22 cellular contexts compared by ENCODE assay signal in genomic region chr22:33656808-33657628, GRCh38.
DNase-seq lines count a peak whose midpoint lies in the region; ATAC-seq and TF ChIP-seq lines count a peak whose summit lies in the region.
"Had no signal": no experiment of that assay in that cellular context is flagged by ENCODE, and none has a peak within 500 bp of the region (broad histone marks: within the 10 kb centered on the region; RNA-seq: fewer than 3 reads in every experiment).

No MANE protein-coding gene starts in this region.

- no peak overlapping the region for H3K27ac ChIP-seq in GM23338 (ENCODE audit: low read depth)
- H3K27ac ChIP-seq: pancreas had no signal

- H3K9me3 Mint-ChIP-seq in GM23338 (no peaks in the 10 kb centered on the region), progenitor cell of endocrine pancreas (ENCODE audit: low read depth) (no peaks in the 10 kb centered on the region)

- H3K4me3 Mint-ChIP-seq in GM23338 = no peak overlapping the region
- no peak overlapping the region for H3K4me3 Mint-ChIP-seq in progenitor cell of endocrine pancreas (ENCODE audit: low read depth)
- H3K4me3 Mint-ChIP-seq: activated CD4-positive, alpha-beta memory T cell treated with anti-CD3 and anti-CD28 coated beads for 36 hours; activated naive CD8-positive, alpha-beta T cell treated with anti-CD3 and anti-CD28 coated beads, Interleukin-2, amount 10 ng/mL, durations not matched to agents 7 days and 5 days; CD8-positive, alpha-beta memory T cell; naive B cell; stimulated activated effector memory CD8-positive, alpha-beta T cell treated with anti-CD3 and anti-CD28 coated beads, Interleukin-12 subunit alpha, Interleukin-12 subunit beta, amount 100 ng/mL, for 72 hours had no signal

- no peak overlapping the region for H3K4me3 ChIP-seq in GM23338
- H3K4me3 ChIP-seq: pancreas had no signal

- H3K27me3 Mint-ChIP-seq in GM23338 (ENCODE audit: insufficient read depth, low read depth, poor library complexity) (peaks cover 10% of the 10 kb centered on the region), progenitor cell of endocrine pancreas (no peaks in the 10 kb centered on the region)
- H3K27me3 Mint-ChIP-seq: activated CD4-positive, alpha-beta memory T cell treated with anti-CD3 and anti-CD28 coated beads for 36 hours; activated naive CD8-positive, alpha-beta T cell treated with anti-CD3 and anti-CD28 coated beads, Interleukin-2, amount 10 ng/mL, durations not matched to agents 7 days and 5 days; CD8-positive, alpha-beta memory T cell; naive B cell had no signal

- TF ChIP-seq CTCF in GM23338 (conservative IDR thresholded peaks at IDR 0.05; ENCODE audit: low read depth in 2 of 2) (no peak), progenitor cell of endocrine pancreas (IDR thresholded peaks at IDR 0.05; ENCODE audit: unreplicated experiment) (no peak)

- H3K36me3 Mint-ChIP-seq in GM23338 (ENCODE audit: low read depth) (peaks cover 40% of the 10 kb centered on the region), progenitor cell of endocrine pancreas (ENCODE audit: insufficient read depth) (peaks cover 27% of the 10 kb centered on the region)
- H3K36me3 Mint-ChIP-seq: activated CD4-positive, alpha-beta memory T cell treated with anti-CD3 and anti-CD28 coated beads for 36 hours; activated naive CD8-positive, alpha-beta T cell treated with anti-CD3 and anti-CD28 coated beads, Interleukin-2, amount 10 ng/mL, durations not matched to agents 7 days and 5 days; CD8-positive, alpha-beta memory T cell; stimulated activated effector memory CD8-positive, alpha-beta T cell treated with anti-CD3 and anti-CD28 coated beads, Interleukin-12 subunit alpha, Interleukin-12 subunit beta, amount 100 ng/mL, for 72 hours had no signal

- peak; percentile 40 for DNase-seq in Ammon's horn (ENCODE audit: low spot score)
- no peak for DNase-seq in GM23338 (ENCODE audit: low spot score)
- DNase-seq in left ventricle myocardium superior = no peak
- DNase-seq in progenitor cell of endocrine pancreas (ENCODE audit: low spot score, unreplicated experiment) = no peak
- DNase-seq in KG1 (lab: John Stamatoyannopoulos, UW) = no peak
- DNase-seq in NCI-H1092 (lab: John Stamatoyannopoulos, UW) = no peak
- DNase-seq in NCI-H82 treated with DMSO at 0.1 percent for 48 hours (lab: John Stamatoyannopoulos, UW; ENCODE audit: unreplicated experiment) = no peak
- DNase-seq: activated CD4-positive, alpha-beta memory T cell treated with anti-CD3 and anti-CD28 coated beads for 36 hours; activated CD4-positive, CD25-positive, alpha-beta regulatory T cell; activated effector memory CD4-positive, alpha-beta T cell treated with Interleukin-2 at 50 U/mL for 16 hours; activated naive CD8-positive, alpha-beta T cell treated with anti-CD3 and anti-CD28 coated beads, Interleukin-2, amount 10 ng/mL, durations not matched to agents 7 days and 5 days; AML-193; CD8-positive, alpha-beta memory T cell; cerebellar nuclear complex; foreskin melanocyte; islet precursor cell; naive B cell; NCI-H1417 treated with DMSO at 0.1 percent for 48 hours; NCI-H2171; pancreas; SW 1271 had no signal

- H2AFZ ChIP-seq in GM23338 = no peak overlapping the region

- H3K9me2 ChIP-seq in GM23338 (ENCODE audit: insufficient read depth) = peaks cover 7% of the 10 kb centered on the region; the same call in 1 of the 2 replicates

- peaks cover 85% of the 10 kb centered on the region for H3K79me2 ChIP-seq in GM23338 (replicated peaks; ENCODE audit: insufficient read depth)

- intact Hi-C loops in left ventricle myocardium superior (cut with micrococcal nuclease) = no loop called here

- H3K4me2 ChIP-seq in GM23338 = no peak overlapping the region

- ATAC-seq in GM23338 (no peak; the same call in 2 of the 3 replicates), left ventricle myocardium superior (peak; percentile 35)
- ATAC-seq: pancreas; stimulated activated effector memory CD8-positive, alpha-beta T cell treated with anti-CD3 and anti-CD28 coated beads, Interleukin-12 subunit alpha, Interleukin-12 subunit beta, amount 100 ng/mL, for 72 hours had no signal

- no peaks in the 10 kb centered on the region for H4K20me1 ChIP-seq in GM23338 (replicated peaks; ENCODE audit: insufficient read depth)

- no peaks in the 10 kb centered on the region for H3K36me3 ChIP-seq in GM23338 (ENCODE audit: insufficient read depth)
- H3K36me3 ChIP-seq: pancreas had no signal

- H3K27ac Mint-ChIP-seq in GM23338 = 0 out of 2 replicates have a peak overlapping the region, but pooled peaks have one; percentile 4
- peak overlapping the region; percentile 30 for H3K27ac Mint-ChIP-seq in progenitor cell of endocrine pancreas
- H3K27ac Mint-ChIP-seq: activated CD4-positive, alpha-beta memory T cell treated with anti-CD3 and anti-CD28 coated beads for 36 hours; activated naive CD8-positive, alpha-beta T cell treated with anti-CD3 and anti-CD28 coated beads, Interleukin-2, amount 10 ng/mL, durations not matched to agents 7 days and 5 days; CD8-positive, alpha-beta memory T cell; stimulated activated effector memory CD8-positive, alpha-beta T cell treated with anti-CD3 and anti-CD28 coated beads, Interleukin-12 subunit alpha, Interleukin-12 subunit beta, amount 100 ng/mL, for 72 hours had no signal

- H3F3A ChIP-seq in GM23338 (replicated peaks; ENCODE audit: low read depth) = no peaks in the 10 kb centered on the region

- peaks cover 16% of the 10 kb centered on the region for H3K4me1 ChIP-seq in GM23338 (ENCODE audit: insufficient read depth)
- H3K4me1 ChIP-seq: pancreas had no signal

- H3K27me3 ChIP-seq in GM23338 (ENCODE audit: insufficient read depth) = no peaks in the 10 kb centered on the region
- H3K27me3 ChIP-seq: pancreas had no signal

- H3K4me1 Mint-ChIP-seq in GM23338 (peaks cover 38% of the 10 kb centered on the region), progenitor cell of endocrine pancreas (ENCODE audit: low read depth) (peaks cover 32% of the 10 kb centered on the region)
- H3K4me1 Mint-ChIP-seq: activated naive CD8-positive, alpha-beta T cell treated with anti-CD3 and anti-CD28 coated beads, Interleukin-2, amount 10 ng/mL, durations not matched to agents 7 days and 5 days; CD8-positive, alpha-beta memory T cell; stimulated activated effector memory CD8-positive, alpha-beta T cell treated with anti-CD3 and anti-CD28 coated beads, Interleukin-12 subunit alpha, Interleukin-12 subunit beta, amount 100 ng/mL, for 72 hours had no signal

TF ChIP-seq in GM23338, 12 proteins besides CTCF, POLR2A, EP300 and RAD21:
- TF ChIP-seq NANOG (IDR thresholded peaks at IDR 0.05; ENCODE audit: borderline replicate concordance) (no peak), EZH2phosphoT487 (IDR thresholded peaks at IDR 0.05; ENCODE audit: unreplicated experiment) (no peak), REST (IDR thresholded peaks at IDR 0.05; ENCODE audit: unreplicated experiment) (no peak), ETS1 (IDR thresholded peaks at IDR 0.05) (no peak), ZNF114 (CRISPR knock-in tag; IDR thresholded peaks at IDR 0.05) (no peak)
